Comparison of ENCODE assay signal across 8 cellular contexts in genomic region chr17:66304304-66305174, GRCh38. TPM values are rescaled to one million over a fixed set of nuclear protein-coding genes. Genes with fewer than 3 reads are reported as not detected.
DNase-seq lines count a peak whose midpoint lies in the region; ATAC-seq, FAIRE-seq and TF ChIP-seq lines count a peak whose summit lies in the region.

No MANE protein-coding gene starts in this region.

- H3K27me3 Mint-ChIP-seq in activated CD8-positive, alpha-beta T cell treated with anti-CD3 and anti-CD28 coated beads, Interleukin-2, amount 10 ng/mL, durations not matched to agents 7 days and 5 days (ENCODE audit: low read depth), result no peaks in the 10 kb centered on the region

- peak; percentile 32 for ATAC-seq in activated CD8-positive, alpha-beta T cell treated with anti-CD3 and anti-CD28 coated beads, Interleukin-2, amount 10 ng/mL, durations not matched to agents 7 days and 5 days
- no peak for ATAC-seq in gastroesophageal sphincter

- TF ChIP-seq CTCF in KMS-11 (conservative IDR thresholded peaks at IDR 0.05; ENCODE audit: low read depth, low read length) (no peak), gastroesophageal sphincter (IDR thresholded peaks at IDR 0.05) (peak in 1 of 4 experiments; percentile 15), sigmoid colon (IDR thresholded peaks at IDR 0.05) (peak in 1 of 4 experiments; percentile 8)

- H3K4me3 ChIP-seq in KMS-11 (IDR thresholded peaks at IDR 0.05; ENCODE audit: insufficient read depth, low read depth, low read length) (no peak overlapping the region), gastroesophageal sphincter (peak overlapping the region; percentile 59 to 71), sigmoid colon (peak overlapping the region; percentile 84 to 98 (median 94))

- H3K27me3 ChIP-seq in KMS-11 (ENCODE audit: insufficient read depth, low read depth) (no peaks in the 10 kb centered on the region), gastroesophageal sphincter (no peaks in the 10 kb centered on the region), sigmoid colon (no peaks in the 10 kb centered on the region)

- intact Hi-C loops in sigmoid colon (cut with DNase I), result loop anchor here (5.0 to 10.0 kb wide), 7 partner anchors 43 to 368 kb away; no protein-coding TSS in a partner anchor

- FAIRE-seq in GM19239 (lab: Jason Lieb, UNC), result no peak

- peaks cover 68% of the 10 kb centered on the region for H3K4me1 Mint-ChIP-seq in activated CD8-positive, alpha-beta T cell treated with anti-CD3 and anti-CD28 coated beads, Interleukin-2, amount 10 ng/mL, durations not matched to agents 7 days and 5 days (ENCODE audit: low read depth)

- no peaks in the 10 kb centered on the region for H3K9me3 Mint-ChIP-seq in activated CD8-positive, alpha-beta T cell treated with anti-CD3 and anti-CD28 coated beads, Interleukin-2, amount 10 ng/mL, durations not matched to agents 7 days and 5 days (ENCODE audit: insufficient read depth)

- no peaks in the 10 kb centered on the region for H4K20me1 ChIP-seq in KMS-11 (ENCODE audit: insufficient read depth)

- no peaks in the 10 kb centered on the region for H3K79me2 ChIP-seq in KMS-11 (ENCODE audit: insufficient read depth, low read depth)

- peak overlapping the region; percentile 90 for H3K27ac Mint-ChIP-seq in activated CD8-positive, alpha-beta T cell treated with anti-CD3 and anti-CD28 coated beads, Interleukin-2, amount 10 ng/mL, durations not matched to agents 7 days and 5 days

- H3K4me3 Mint-ChIP-seq in activated CD8-positive, alpha-beta T cell treated with anti-CD3 and anti-CD28 coated beads, Interleukin-2, amount 10 ng/mL, durations not matched to agents 7 days and 5 days, result peak overlapping the region; percentile 97

- WGBS in gastroesophageal sphincter (ENCODE audit: low coverage in 1 of 2), 2 donors, result 42 to 54% methylated on average over 6 to 11 of the region's 14 CpGs
- WGBS in sigmoid colon, 2 donors, result 16 to 66% methylated on average over 14 of the region's 14 CpGs

- no peak for TF ChIP-seq POLR2A in gastroesophageal sphincter (IDR thresholded peaks at IDR 0.05)
- no peak for TF ChIP-seq POLR2A in sigmoid colon (IDR thresholded peaks at IDR 0.05)

- H3K27ac ChIP-seq in KMS-11 (no peak overlapping the region), gastroesophageal sphincter (peak overlapping the region in 3 of 4 donors; percentile 66 to 91 (median 86)), sigmoid colon (peak overlapping the region; percentile 85 to 95 (median 91))

- peaks cover 53% of the 10 kb centered on the region for H3K36me3 Mint-ChIP-seq in activated CD8-positive, alpha-beta T cell treated with anti-CD3 and anti-CD28 coated beads, Interleukin-2, amount 10 ng/mL, durations not matched to agents 7 days and 5 days (ENCODE audit: low read depth)

- H3K9me3 ChIP-seq in gastroesophageal sphincter (no peaks in the 10 kb centered on the region), sigmoid colon (no peaks in the 10 kb centered on the region)

- CTCF ChIA-PET in activated CD8-positive, alpha-beta T cell treated with anti-CD3 and anti-CD28 coated beads, Interleukin-2, amount 10 ng/mL, durations not matched to agents 7 days and 5 days (lab: Charles Lee), result interaction anchor here (0.6 to 2.4 kb wide), 17 partner anchors 9 to 370 kb away, joined by 3 to 10 read pairs (median 4); no protein-coding TSS in a partner anchor

- no peak overlapping the region for H2AFZ ChIP-seq in KMS-11 (ENCODE audit: low read depth)

- TF ChIP-seq EP300 in gastroesophageal sphincter (IDR thresholded peaks at IDR 0.05) (no peak), sigmoid colon (IDR thresholded peaks at IDR 0.05) (no peak)

- peak; percentile 31 for DNase-seq in COR-L47 (lab: John Stamatoyannopoulos, UW)
- DNase-seq in activated CD8-positive, alpha-beta T cell treated with anti-CD3 and anti-CD28 coated beads, Interleukin-2, amount 10 ng/mL, durations not matched to agents 7 days and 5 days, result peak; percentile 41
- DNase-seq in sigmoid colon, result no peak
- no peak for DNase-seq in NCI-H2196 treated with DMSO at 0.1 percent for 48 hours (lab: John Stamatoyannopoulos, UW; ENCODE audit: unreplicated experiment)
- DNase-seq in GM19239 (ENCODE audit: insufficient read length, low spot score), result no peak
- DNase-seq in RPMI8226, result no peak

- peaks cover 13% of the 10 kb centered on the region for H3K4me1 ChIP-seq in KMS-11 (ENCODE audit: low read depth, poor library complexity, severe bottlenecking)
- peaks cover 0 to 36% (median 3%) of the 10 kb centered on the region in 3 donors for H3K4me1 ChIP-seq in gastroesophageal sphincter
- peaks cover 0 to 55% (median 41%) of the 10 kb centered on the region in 4 donors for H3K4me1 ChIP-seq in sigmoid colon

- H3K9ac ChIP-seq in KMS-11, result peak overlapping the region; percentile 28; the same call in 1 of the 2 replicates

- POLR2A ChIA-PET in activated CD8-positive, alpha-beta T cell treated with anti-CD3 and anti-CD28 coated beads, Interleukin-2, amount 10 ng/mL, durations not matched to agents 7 days and 5 days (lab: Charles Lee), result interaction anchor here (0.5 to 1.4 kb wide), 9 partner anchors 9 to 141 kb away, joined by 3 to 8 read pairs (median 3); no protein-coding TSS in a partner anchor

- H3K4me2 ChIP-seq in KMS-11, result peak overlapping the region; percentile 67; the same call in 1 of the 2 replicates

- H3K36me3 ChIP-seq in KMS-11 (ENCODE audit: insufficient read depth) (no peaks in the 10 kb centered on the region), gastroesophageal sphincter (no peaks in the 10 kb centered on the region), sigmoid colon (no peaks in the 10 kb centered on the region)

RNA-seq across cellular contexts. Expression of gene PRKCA, which starts 2.1 kb away (rescaled TPM):
- 10 to 100 TPM; 74.1 to 76.9 TPM for total RNA-seq in activated CD8-positive, alpha-beta T cell treated with anti-CD3 and anti-CD28 coated beads, Interleukin-2, amount 10 ng/mL, durations not matched to agents 7 days and 5 days
- total RNA-seq in gastroesophageal sphincter (10 to 100 TPM; 26.0 to 89.0 (median 32.8) TPM), sigmoid colon (10 to 100 TPM; 42.6 to 58.4 (median 52.0) TPM)
- polyA plus RNA-seq in sigmoid colon, result 1 to 10 TPM; 6.6 to 9.7 (median 7.9) TPM

Comparison
In these comparisons a context has a peak if more than half of its experiments do, and no peak if none do; other contexts are left out.
1. DNase-seq: peak in COR-L47 (single experiment) and activated CD8-positive, alpha-beta T cell treated with anti-CD3 and anti-CD28 coated beads, Interleukin-2, amount 10 ng/mL, durations not matched to agents 7 days and 5 days (single experiment); none in sigmoid colon (single experiment), NCI-H2196 treated with DMSO at 0.1 percent for 48 hours (single experiment), GM19239 (single experiment) and RPMI8226 (single experiment).